ENCODE assay signal across 13 cellular contexts in genomic region chr13:106318941-106319411, GRCh38.
DNase-seq lines count a peak whose midpoint lies in the region; ATAC-seq and TF ChIP-seq lines count a peak whose summit lies in the region.
"Had no signal": no experiment of that assay in that cellular context is flagged by ENCODE, and none has a peak within 500 bp of the region (broad histone marks: within the 10 kb centered on the region; RNA-seq: fewer than 3 reads in every experiment).

No MANE protein-coding gene starts in this region.

- no peak overlapping the region for H3K27ac Mint-ChIP-seq in HFFc6

- H3K36me3 ChIP-seq in thyroid gland, result no peaks in the 10 kb centered on the region

- peaks cover 10% of the 10 kb centered on the region for H3K27me3 Mint-ChIP-seq in HFFc6 (ENCODE audit: insufficient read depth)

- no peaks in the 10 kb centered on the region for H3K9me3 ChIP-seq in thyroid gland

- no peak overlapping the region for H3K4me3 Mint-ChIP-seq in HFFc6

- WGBS in thyroid gland, 2 donors, result 29 to 30% methylated on average over 4 of the region's 4 CpGs

- TF ChIP-seq CTCF in HFFc6 (IDR thresholded peaks at IDR 0.05) (no peak), fibroblast of pulmonary artery (IDR thresholded peaks at IDR 0.05; ENCODE audit: low read length, missing control alignments) (no peak), thyroid gland (IDR thresholded peaks at IDR 0.05) (no peak)

- no peaks in the 10 kb centered on the region for H3K4me1 ChIP-seq in thyroid gland

- in situ Hi-C loops in G401 (cut with HindIII; ENCODE audit: low sequenced_read_pairs), result no loop called here

- peaks cover 10% of the 10 kb centered on the region for H3K36me3 Mint-ChIP-seq in HFFc6 (ENCODE audit: low read depth)

- no peak overlapping the region for H3K27ac ChIP-seq in thyroid gland
- H3K27ac ChIP-seq: skin epidermis had no signal

- H3K4me1 Mint-ChIP-seq in HFFc6 (ENCODE audit: low read depth), result peaks cover 14% of the 10 kb centered on the region

- H3K9me3 Mint-ChIP-seq in HFFc6, result peaks cover 24% of the 10 kb centered on the region

- intact Hi-C loops in thyroid gland (cut with DNase I), result no loop called here

- H3K4me3 ChIP-seq in fibroblast of pulmonary artery (replicated peaks; ENCODE audit: low read depth, low read length), result no peak overlapping the region
- H3K4me3 ChIP-seq in thyroid gland (replicated peaks in 1 of 3), result no peak overlapping the region
- H3K4me3 ChIP-seq: skin epidermis had no signal

- peak; percentile 62 for DNase-seq in HFFc6
- peak; percentile 97 for DNase-seq in fibroblast of pulmonary artery (ENCODE audit: low read depth)
- peak; percentile 12 to 22 for DNase-seq in thyroid gland
- DNase-seq in DMS79 treated with DMSO at 0.1 percent for 48 hours (lab: John Stamatoyannopoulos, UW), result no peak
- DNase-seq in G401 (ENCODE audit: low spot score), result no peak
- DNase-seq: activated CD4-positive, alpha-beta T cell treated with anti-CD3 and anti-CD28 coated beads for 48 hours; amygdala; NCI-H69; stimulated activated naive CD4-positive, alpha-beta T cell treated with Interleukin-2 at 50 U/mL for 16 hours had no signal

- H3K27me3 ChIP-seq in thyroid gland, result no peaks in the 10 kb centered on the region

- ATAC-seq in SK-N-SH treated with all-trans-retinoic acid at 6 μM for 48 hours (peak; percentile 92), HG02678 (IDR thresholded peaks at IDR 0.05; ENCODE audit: unreplicated experiment) (no peak), HG03442 (IDR thresholded peaks at IDR 0.05; ENCODE audit: unreplicated experiment) (no peak)

- TF ChIP-seq POLR2A in thyroid gland (IDR thresholded peaks at IDR 0.05), result no peak

TF ChIP-seq in SK-N-SH treated with all-trans-retinoic acid at 6 μM for 48 hours, 23 proteins besides CTCF, POLR2A, EP300 and RAD21:
- TF ChIP-seq ISL1 (CRISPR knock-in tag; IDR thresholded peaks at IDR 0.05) (no peak), SNAI2 (CRISPR knock-in tag; IDR thresholded peaks at IDR 0.05) (no peak), CREB5 (CRISPR knock-in tag; IDR thresholded peaks at IDR 0.05; ENCODE audit: low read depth) (no peak), POU6F1 (CRISPR knock-in tag; IDR thresholded peaks at IDR 0.05; ENCODE audit: borderline replicate concordance, low read depth) (no peak), TOX (CRISPR knock-in tag; IDR thresholded peaks at IDR 0.05; ENCODE audit: borderline replicate concordance) (no peak), ZNF70 (CRISPR knock-in tag; IDR thresholded peaks at IDR 0.05) (no peak), ARNTL (CRISPR knock-in tag; IDR thresholded peaks at IDR 0.05; ENCODE audit: borderline replicate concordance, low read depth) (no peak), TSHZ2 (CRISPR knock-in tag; IDR thresholded peaks at IDR 0.05) (no peak), ZFP3 (CRISPR knock-in tag; IDR thresholded peaks at IDR 0.05) (no peak), ZNF565 (CRISPR knock-in tag; conservative IDR thresholded peaks at IDR 0.05; ENCODE audit: low read depth) (no peak), PPARA (CRISPR knock-in tag; IDR thresholded peaks at IDR 0.05; ENCODE audit: borderline replicate concordance) (no peak), PATZ1 (CRISPR knock-in tag; IDR thresholded peaks at IDR 0.05; ENCODE audit: borderline replicate concordance) (no peak)

Comparison
In these comparisons a context has a peak if more than half of its experiments do, and no peak if none do; other contexts are left out.
1. DNase-seq: peak in HFFc6 (single experiment), fibroblast of pulmonary artery (single experiment) and thyroid gland (2 of 2); none in DMS79 treated with DMSO at 0.1 percent for 48 hours (single experiment) and G401 (single experiment).